In the genomic region with DNA sequence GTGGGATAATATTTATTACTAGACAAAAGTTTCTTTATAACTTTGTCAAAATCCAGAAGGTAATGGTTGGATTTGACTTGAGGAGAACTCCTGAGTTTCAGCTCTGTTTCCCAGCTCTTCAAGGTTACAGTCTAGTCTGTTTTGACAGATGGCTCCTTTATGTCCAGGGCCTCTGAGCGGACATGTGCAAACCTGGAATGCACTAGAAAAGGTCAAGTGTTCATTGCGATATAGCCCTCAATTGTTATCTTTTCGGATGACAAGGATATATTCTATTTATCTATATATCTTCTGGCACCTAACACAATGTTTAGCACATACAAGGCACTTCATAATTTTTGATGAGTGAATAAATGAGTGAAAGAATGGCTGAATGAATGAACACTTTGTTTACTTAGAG, we compare ENCODE assay signal across 25 cellular contexts.
DNase-seq lines count a peak whose midpoint lies in the region; ATAC-seq and TF ChIP-seq lines count a peak whose summit lies in the region.
"Had no signal": no experiment of that assay in that cellular context is flagged by ENCODE, and none has a peak within 500 bp of the region (broad histone marks: within the 10 kb centered on the region; RNA-seq: fewer than 3 reads in every experiment).

No MANE protein-coding gene starts in this region.

- H3K9me3 Mint-ChIP-seq in mesothelial cell of epicardium: no peaks in the 10 kb centered on the region
- H3K9me3 Mint-ChIP-seq: CD4-positive, alpha-beta T cell had no signal

- no peak overlapping the region for H3K4me3 Mint-ChIP-seq in mesothelial cell of epicardium
- H3K4me3 Mint-ChIP-seq: CD14-positive monocyte; CD4-positive, alpha-beta T cell; CD8-positive, alpha-beta memory T cell had no signal

- H3K4me3 ChIP-seq in cardiac muscle cell: no peak overlapping the region
- no peak overlapping the region for H3K4me3 ChIP-seq in right atrium auricular region
- H3K4me3 ChIP-seq: A549; BLaER1 treated with 17β-estradiol and CSF1 and Interleukin-3, amounts not matched to agents 10 nM and 100 nM; GM12878; GM23248 had no signal

- no peaks in the 10 kb centered on the region for H3K27me3 ChIP-seq in cardiac muscle cell
- H3K27me3 ChIP-seq in right atrium auricular region: no peaks in the 10 kb centered on the region
- H3K27me3 ChIP-seq: BE2C; BLaER1 treated with 17β-estradiol and CSF1 and Interleukin-3, amounts not matched to agents 10 nM and 100 nM had no signal

- H3K27ac ChIP-seq in cardiac muscle cell (peak overlapping the region; percentile 76), right atrium auricular region (no peak overlapping the region)
- H3K27ac ChIP-seq: A549; BLaER1 treated with 17β-estradiol and CSF1 and Interleukin-3, amounts not matched to agents 10 nM and 100 nM; GM23248 had no signal

- ATAC-seq in GM19324 (IDR thresholded peaks at IDR 0.05; ENCODE audit: low FRiP score, unreplicated experiment): no peak
- ATAC-seq: A549, GM12878 had no signal

- peaks cover 26% of the 10 kb centered on the region for H3K4me1 Mint-ChIP-seq in mesothelial cell of epicardium
- H3K4me1 Mint-ChIP-seq: CD8-positive, alpha-beta memory T cell had no signal

- H3K4me1 ChIP-seq in cardiac muscle cell (ENCODE audit: low read depth) (peaks cover 67% of the 10 kb centered on the region), right atrium auricular region (no peaks in the 10 kb centered on the region)
- H3K4me1 ChIP-seq: A549, BE2C had no signal

- H3K9me3 ChIP-seq in cardiac muscle cell (ENCODE audit: low read depth) (no peaks in the 10 kb centered on the region), right atrium auricular region (no peaks in the 10 kb centered on the region)
- H3K9me3 ChIP-seq: A549, BE2C had no signal

- no peaks in the 10 kb centered on the region for H3K27me3 Mint-ChIP-seq in mesothelial cell of epicardium (ENCODE audit: low read depth)
- H3K27me3 Mint-ChIP-seq: CD4-positive, alpha-beta T cell; CD8-positive, alpha-beta memory T cell had no signal

- peaks cover 12% of the 10 kb centered on the region for H3K36me3 Mint-ChIP-seq in mesothelial cell of epicardium
- H3K36me3 Mint-ChIP-seq: CD14-positive monocyte; CD8-positive, alpha-beta memory T cell had no signal

- TF ChIP-seq CTCF in cardiac muscle cell (IDR thresholded peaks at IDR 0.05; ENCODE audit: low read depth, low read length) (no peak), right atrium auricular region (IDR thresholded peaks at IDR 0.05) (no peak), mesothelial cell of epicardium (IDR thresholded peaks at IDR 0.05; ENCODE audit: unreplicated experiment) (no peak), GM13976 (IDR thresholded peaks at IDR 0.05; ENCODE audit: borderline replicate concordance, control extremely low read depth, extremely low read depth, insufficient read depth, missing control alignments) (no peak)

- H3K36me3 ChIP-seq in cardiac muscle cell: no peaks in the 10 kb centered on the region
- no peaks in the 10 kb centered on the region for H3K36me3 ChIP-seq in right atrium auricular region
- H3K36me3 ChIP-seq: BE2C; BLaER1 treated with 17β-estradiol and CSF1 and Interleukin-3, amounts not matched to agents 10 nM and 100 nM had no signal

- in situ Hi-C loops in GM13976 (cut with MboI; ENCODE audit: low sequenced_read_pairs, unreplicated experiment): no loop called here

- peak overlapping the region; percentile 92 for H3K27ac Mint-ChIP-seq in mesothelial cell of epicardium
- H3K27ac Mint-ChIP-seq: CD14-positive monocyte; CD4-positive, alpha-beta T cell; CD8-positive, alpha-beta memory T cell had no signal

- DNase-seq in cardiac muscle cell (ENCODE audit: low read depth in 1 of 2, low spot score in 1 of 2): peak in 1 of 2 donors; percentile 56
- DNase-seq in right atrium auricular region (ENCODE audit: low spot score): no peak
- peak; percentile 47 for DNase-seq in NCI-H69 (lab: John Stamatoyannopoulos, UW)
- no peak for DNase-seq in mesothelial cell of epicardium (ENCODE audit: low spot score in 2 of 2, unreplicated experiment in 2 of 2)
- DNase-seq in GM13976 (ENCODE audit: low spot score): no peak
- DNase-seq in NCI-H1930 (lab: John Stamatoyannopoulos, UW): no peak
- DNase-seq: 8988T; ACHN; AML-193; BE2C; Calu3; CD4-positive, alpha-beta T cell; CD8-positive, alpha-beta memory T cell; COR-L47; DMS79; EL; GDM1; GM23248; H7; HCEC 1CT had no signal
